18 cellular contexts compared by ENCODE assay signal in genomic region chr21:30326390-30326789, GRCh38.
"Had no signal": no experiment of that assay in that cellular context is flagged by ENCODE, and none has a peak within 500 bp of the region (broad histone marks: within the 10 kb centered on the region; RNA-seq: fewer than 3 reads in every experiment).

No MANE protein-coding gene starts in this region.

- H3K9me3 ChIP-seq: neutrophil, ovary, pancreas, prostate gland had no signal

- ATAC-seq: naive thymus-derived CD8-positive, alpha-beta T cell; natural killer cell; natural killer cell treated with Interleukin-12 subunit alpha and Interleukin-12 subunit beta and Interleukin-15 and Interleukin-18, amount 100 ng/mL, for 72 hours; pancreas; psoas muscle; right cardiac atrium; right lobe of liver; sciatic nerve had no signal

- H3K27ac ChIP-seq: neural progenitor cell, neutrophil, ovary, pancreas, parathyroid adenoma, prostate gland, psoas muscle, right atrium auricular region, right lobe of liver, sigmoid colon, skin epidermis, spleen had no signal

- H3K4me3 ChIP-seq: neural progenitor cell, ovary, pancreas, prostate gland, psoas muscle, right atrium auricular region, right lobe of liver, sigmoid colon, skin epidermis, smooth muscle cell, spleen had no signal

- H3K36me3 ChIP-seq: neural progenitor cell, neutrophil, ovary, pancreas, prostate gland, right atrium auricular region, right lobe of liver, sigmoid colon, spleen had no signal

- H3K4me1 ChIP-seq: neural progenitor cell, pancreas, parathyroid adenoma, prostate gland, psoas muscle, right atrium auricular region, right lobe of liver, sigmoid colon, spleen had no signal
